8 cellular contexts compared by ENCODE assay signal in the genomic region with DNA sequence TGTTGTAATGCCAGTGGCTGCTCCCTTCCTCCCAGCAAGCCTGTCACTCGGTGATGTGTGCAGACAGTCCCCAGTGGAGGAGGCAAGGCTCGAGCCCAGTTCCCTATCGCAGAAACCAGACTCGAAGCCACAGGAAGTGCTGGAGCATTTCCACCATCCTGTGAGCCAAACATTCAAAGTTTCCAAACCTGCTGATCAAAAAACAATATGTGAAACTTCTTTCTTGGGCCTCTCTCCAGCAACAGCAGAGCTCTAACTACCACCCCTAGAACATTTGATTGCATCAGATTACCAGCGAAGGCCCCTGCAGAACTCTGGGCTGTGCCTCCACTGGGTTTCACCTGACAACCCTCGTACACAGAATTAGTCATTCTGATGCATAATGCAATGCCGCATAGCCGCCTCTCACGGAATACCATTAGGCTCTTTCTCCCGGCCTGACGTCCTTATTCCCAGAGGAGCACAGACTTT.
DNase-seq lines count a peak whose midpoint lies in the region; ATAC-seq lines count a peak whose summit lies in the region.

No MANE protein-coding gene starts in this region.

- no peaks in the 10 kb centered on the region for H3K27me3 Mint-ChIP-seq in central memory CD8-positive, alpha-beta T cell

- H3K4me1 Mint-ChIP-seq in central memory CD8-positive, alpha-beta T cell: peaks cover 47% of the 10 kb centered on the region

- no peaks in the 10 kb centered on the region for H3K9me3 Mint-ChIP-seq in central memory CD8-positive, alpha-beta T cell

- H3K4me3 Mint-ChIP-seq in central memory CD8-positive, alpha-beta T cell: peak overlapping the region; percentile 93

- peaks cover 7% of the 10 kb centered on the region for H3K36me3 Mint-ChIP-seq in central memory CD8-positive, alpha-beta T cell (ENCODE audit: insufficient read depth)

- peak overlapping the region; percentile 90 for H3K27ac Mint-ChIP-seq in central memory CD8-positive, alpha-beta T cell (ENCODE audit: low read depth)

- peak; percentile 47 for ATAC-seq in HG02642 (IDR thresholded peaks at IDR 0.05; ENCODE audit: poor library complexity, unreplicated experiment)
- no peak for ATAC-seq in central memory CD8-positive, alpha-beta T cell (replicated peaks; ENCODE audit: extremely low read depth, poor library complexity, severe bottlenecking)
- peak; percentile 90 for ATAC-seq in stimulated activated naive CD8-positive, alpha-beta T cell treated with anti-CD3 and anti-CD28 coated beads, Interleukin-15, Interleukin-2, amounts not matched to agents 100 U/mL and 50 U/mL, for 24 hours
- ATAC-seq in HG03442 (IDR thresholded peaks at IDR 0.05; ENCODE audit: unreplicated experiment): no peak

- DNase-seq in T1000 (lab: John Stamatoyannopoulos, UW) (peak; percentile 70), lung microvascular endothelial cell (ENCODE audit: low read depth in 2 of 2) (peak; percentile 95 to 98), NCI-H2029 treated with DMSO at 0.1 percent for 48 hours (lab: John Stamatoyannopoulos, UW) (no peak)
- DNase-seq in central memory CD8-positive, alpha-beta T cell (ENCODE audit: low spot score in 2 of 2): no peak
- DNase-seq in stimulated activated naive CD8-positive, alpha-beta T cell treated with anti-CD3 and anti-CD28 coated beads, Interleukin-15, Interleukin-2, amounts not matched to agents 100 U/mL and 50 U/mL, for 24 hours: peak; percentile 64
- DNase-seq in central memory CD4-positive, alpha-beta T cell: no peak

Comparison
In these comparisons a context has a peak if more than half of its experiments do, and no peak if none do; other contexts are left out.
1. ATAC-seq: peak in HG02642 (single experiment) and stimulated activated naive CD8-positive, alpha-beta T cell treated with anti-CD3 and anti-CD28 coated beads, Interleukin-15, Interleukin-2, amounts not matched to agents 100 U/mL and 50 U/mL, for 24 hours (single experiment); none in central memory CD8-positive, alpha-beta T cell (single experiment) and HG03442 (single experiment).
2. DNase-seq: peak in T1000 (single experiment), lung microvascular endothelial cell (2 of 2) and stimulated activated naive CD8-positive, alpha-beta T cell treated with anti-CD3 and anti-CD28 coated beads, Interleukin-15, Interleukin-2, amounts not matched to agents 100 U/mL and 50 U/mL, for 24 hours (single experiment); none in central memory CD8-positive, alpha-beta T cell (0 of 2), central memory CD4-positive, alpha-beta T cell (single experiment) and NCI-H2029 treated with DMSO at 0.1 percent for 48 hours (single experiment).